ENCODE assay signal across 1 cellular context in genomic region chr17:44121206-44121605, GRCh38.
TF ChIP-seq lines count a peak whose summit lies in the region.

No MANE protein-coding gene starts in this region.

TF ChIP-seq in IMR-90, 13 proteins besides CTCF, POLR2A, EP300 and RAD21:
- TF ChIP-seq MXI1 (IDR thresholded peaks at IDR 0.05; ENCODE audit: borderline replicate concordance, low read depth, low read length) (no peak), CEBPB (IDR thresholded peaks at IDR 0.05; ENCODE audit: low read depth, low read length) (no peak), MAZ (IDR thresholded peaks at IDR 0.05; ENCODE audit: borderline replicate concordance, low read depth, low read length) (no peak), CHD1 (IDR thresholded peaks at IDR 0.05; ENCODE audit: low read depth, low read length) (no peak), BHLHE40 (IDR thresholded peaks at IDR 0.05; ENCODE audit: low read depth, low read length) (no peak), NFE2L2 (IDR thresholded peaks at IDR 0.05; ENCODE audit: low read depth, low read length) (no peak), RFX5 (IDR thresholded peaks at IDR 0.05; ENCODE audit: low read depth, low read length) (no peak), FOS (IDR thresholded peaks at IDR 0.05; ENCODE audit: low read depth, low read length) (no peak), MAFK (IDR thresholded peaks at IDR 0.05; ENCODE audit: low read depth, low read length) (no peak)
